In the genomic region with DNA sequence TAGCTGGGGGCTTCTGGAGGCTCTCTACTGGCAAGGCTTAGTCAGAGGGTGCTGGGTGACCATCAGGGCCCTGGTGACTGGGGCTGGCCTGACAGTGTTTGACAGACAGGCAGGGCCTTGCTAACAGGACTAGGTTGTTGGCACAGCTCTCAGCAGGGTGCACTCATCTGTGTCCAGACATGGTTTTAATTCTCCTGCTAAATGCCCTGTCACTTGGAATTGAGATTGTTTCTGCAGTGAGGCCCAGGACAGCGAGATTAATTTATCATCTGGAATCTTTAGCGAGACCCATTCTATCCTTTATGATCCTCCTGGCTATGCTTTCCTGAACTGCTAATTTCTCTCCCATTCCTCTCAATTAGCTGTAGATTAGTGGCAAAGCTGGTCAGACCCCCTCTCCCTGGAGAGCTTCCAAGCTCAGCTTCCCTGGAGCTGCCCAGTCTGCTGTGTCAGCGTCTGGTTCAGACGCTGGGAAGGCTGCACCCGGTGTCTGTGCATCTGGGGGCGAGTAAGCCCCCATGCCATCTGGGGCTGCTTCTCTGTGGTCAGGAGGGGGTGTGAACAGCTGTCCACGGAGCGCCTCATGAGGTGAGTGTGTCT, we compare ENCODE assay signal across 20 cellular contexts. TPM values are rescaled to one million over a fixed set of nuclear protein-coding genes. Genes with fewer than 3 reads are reported as not detected.
A peak's percentile ranks its signal among the peaks of the same experiment; 100 is the strongest.
DNase-seq lines count a peak whose midpoint lies in the region; ATAC-seq and TF ChIP-seq lines count a peak whose summit lies in the region.
"Had no signal": no experiment of that assay in that cellular context is flagged by ENCODE, and none has a peak within 500 bp of the region (broad histone marks: within the 10 kb centered on the region; RNA-seq: fewer than 3 reads in every experiment).

No MANE protein-coding gene starts in this region.

- intact Hi-C loops in sigmoid colon (cut with DNase I) = no loop called here

- ATAC-seq in GM21367 (IDR thresholded peaks at IDR 0.05; ENCODE audit: unreplicated experiment) = no peak
- ATAC-seq: heart left ventricle; stimulated activated memory B cell treated with anti-CD40 and anti-IgM and Interleukin-4, amounts not matched to agents 10 μg/mL and 1 μg/mL and 100 μg/mL, for 72 hours had no signal

- TF ChIP-seq EP300 in sigmoid colon (IDR thresholded peaks at IDR 0.05) = no peak

- H3K27ac ChIP-seq in sigmoid colon = no peak overlapping the region
- H3K27ac ChIP-seq: esophagus muscularis mucosa, heart left ventricle had no signal

- H3K4me1 ChIP-seq in sigmoid colon = peaks cover 0 to 3% (median 1%) of the 10 kb centered on the region in 4 donors

- 72 to 80% methylated on average over 8 of the region's 8 CpGs for WGBS in sigmoid colon, 2 donors

- no peak overlapping the region for H3K4me3 ChIP-seq in sigmoid colon
- H3K4me3 ChIP-seq: esophagus muscularis mucosa, heart left ventricle had no signal

- no peak for TF ChIP-seq POLR2A in sigmoid colon (IDR thresholded peaks at IDR 0.05)

- peaks cover 0 to 12% (median 0%) of the 10 kb centered on the region in 3 donors for H3K27me3 ChIP-seq in sigmoid colon
- H3K27me3 ChIP-seq: heart left ventricle had no signal

- TF ChIP-seq CTCF in sigmoid colon (IDR thresholded peaks at IDR 0.05) = no peak

- peak; percentile 18 for DNase-seq in COLO668 (lab: John Stamatoyannopoulos, UW; ENCODE audit: unreplicated experiment)
- peak; percentile 50 for DNase-seq in NCI-H1105 (lab: John Stamatoyannopoulos, UW)
- peak; percentile 66 for DNase-seq in SK-N-DZ (ENCODE audit: low spot score)
- DNase-seq in left kidney (ENCODE audit: low read depth, low spot score) = peak; percentile 27
- no peak for DNase-seq in dedifferentiated amniotic fluid mesenchymal stem cell (ENCODE audit: extremely low spot score)
- DNase-seq in HPDE6-E6E7 (ENCODE audit: extremely low spot score) = no peak
- DNase-seq in sigmoid colon = no peak
- DNase-seq: activated gamma-delta T cell; aorta; CD4-positive, alpha-beta T cell; cortex of kidney; GOT3; heart left ventricle; islet precursor cell; NCI-H1930; OCI-M1 had no signal

- no peaks in the 10 kb centered on the region for H3K9me3 ChIP-seq in sigmoid colon
- H3K9me3 ChIP-seq: esophagus muscularis mucosa, heart left ventricle had no signal

- no peaks in the 10 kb centered on the region for H3K36me3 ChIP-seq in sigmoid colon
- H3K36me3 ChIP-seq: esophagus muscularis mucosa, heart left ventricle had no signal

RNA-seq across cellular contexts. Expression of gene SLC6A17, which starts 20.9 kb away (rescaled TPM):
- polyA plus RNA-seq in SK-N-DZ (2014; cell fraction: cytosol; rRNA removed) = 0.05 TPM in 1 of 2 replicates, not detected in the other
- 0.05 and 0.17 TPM in 2 replicates for polyA plus RNA-seq in SK-N-DZ (2014; cell fraction: nucleus; rRNA removed)
- under 1 TPM in 3 of 4 donors, not detected in 1; 0.36 to 0.83 (median 0.41) TPM for total RNA-seq in sigmoid colon
- under 1 TPM in 2 of 3 donors, not detected in 1; under 0.01 to 0.20 TPM for polyA plus RNA-seq in sigmoid colon
- total RNA-seq: CD4-positive, alpha-beta T cell had no signal

RNA-seq across cellular contexts. Expression of gene KCNC4, which starts 38.9 kb away (rescaled TPM):
- 3.1 and 3.8 TPM in 2 replicates for polyA plus RNA-seq in SK-N-DZ (2014; cell fraction: cytosol; rRNA removed)
- polyA plus RNA-seq in SK-N-DZ (2014; cell fraction: nucleus; rRNA removed) = 3.8 and 8.3 TPM in 2 replicates
- total RNA-seq in sigmoid colon = 1 to 10 TPM; 1.8 to 6.4 (median 3.2) TPM
- polyA plus RNA-seq in sigmoid colon = 1 to 10 TPM in 1 of 3 donors, under 1 TPM in 2; 0.60 to 3.6 (median 0.69) TPM

RNA-seq across cellular contexts. Expression of gene UBL4B, which starts 59.0 kb away (rescaled TPM):
- 0.08 and 0.23 TPM in 2 replicates for polyA plus RNA-seq in SK-N-DZ (2014; cell fraction: cytosol; rRNA removed)
- polyA plus RNA-seq in SK-N-DZ (2014; cell fraction: nucleus; rRNA removed) = 0.09 and 2.0 TPM in 2 replicates
- total RNA-seq in sigmoid colon = under 1 TPM in 1 of 4 donors, not detected in 3; 0.33 TPM
- polyA plus RNA-seq in sigmoid colon = under 1 TPM in 1 of 3 donors, not detected in 2; 0.06 TPM
- total RNA-seq: activated CD8-positive, alpha-beta memory T cell treated with anti-CD3 and anti-CD28 coated beads for 36 hours; aorta; CD4-positive, alpha-beta T cell; esophagus muscularis mucosa; heart left ventricle had no signal
- polyA plus RNA-seq: aorta had no signal

Comparison
In these comparisons a context has a peak if more than half of its experiments do, and no peak if none do; other contexts are left out.
1. DNase-seq: peak in COLO668 (single experiment), NCI-H1105 (single experiment), SK-N-DZ (single experiment) and left kidney (single experiment); none in dedifferentiated amniotic fluid mesenchymal stem cell (single experiment), HPDE6-E6E7 (single experiment) and sigmoid colon (single experiment).